16 cellular contexts compared by ENCODE assay signal in the genomic region with DNA sequence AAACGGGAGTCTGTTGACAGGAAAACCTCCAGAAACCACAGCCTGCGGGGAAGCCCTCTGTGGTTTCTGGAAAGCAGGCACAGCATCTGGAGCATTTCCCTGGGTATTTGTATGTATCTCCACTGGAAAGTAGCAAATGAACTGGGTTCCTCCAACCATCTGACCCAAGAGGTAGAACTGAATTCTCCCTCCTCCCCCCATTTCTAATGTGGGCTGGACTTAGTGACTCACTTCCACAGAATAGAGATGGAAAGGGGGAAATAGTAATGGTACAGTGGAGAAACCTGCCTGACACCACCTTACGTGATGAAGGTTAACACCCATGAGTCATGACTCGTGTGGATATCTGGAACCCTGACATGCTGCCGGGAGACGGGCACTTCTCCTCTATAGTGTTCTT. TPM values are rescaled to one million over a fixed set of nuclear protein-coding genes. Genes with fewer than 3 reads are reported as not detected.
DNase-seq lines count a peak whose midpoint lies in the region; ATAC-seq and TF ChIP-seq lines count a peak whose summit lies in the region.
"Had no signal": no experiment of that assay in that cellular context is flagged by ENCODE, and none has a peak within 500 bp of the region (broad histone marks: within the 10 kb centered on the region; RNA-seq: fewer than 3 reads in every experiment).

No MANE protein-coding gene starts in this region.

- H3K4me3 ChIP-seq in PC-9 (no peak overlapping the region), body of pancreas (no peak overlapping the region)
- H3K4me3 ChIP-seq: adrenal gland, upper lobe of right lung had no signal

- H3K36me3 ChIP-seq in PC-9 (ENCODE audit: low read depth) = no peaks in the 10 kb centered on the region
- H3K36me3 ChIP-seq in body of pancreas (replicated peaks in 1 of 2; ENCODE audit: insufficient read depth in 1 of 2, low read depth in 2 of 2) = no peaks in the 10 kb centered on the region
- H3K36me3 ChIP-seq: adrenal gland, neutrophil, upper lobe of right lung had no signal

- H3K27ac Mint-ChIP-seq in stimulated activated memory B cell treated with anti-CD40 and anti-IgM and Interleukin-4, amounts not matched to agents 10 μg/mL and 1 μg/mL and 100 μg/mL, for 72 hours = no peak overlapping the region

- no peaks in the 10 kb centered on the region for H3K79me2 ChIP-seq in PC-9 (ENCODE audit: low read depth)

- H4K20me1 ChIP-seq in PC-9 (ENCODE audit: insufficient read depth) = no peaks in the 10 kb centered on the region

- H3K27me3 Mint-ChIP-seq in stimulated activated memory B cell treated with anti-CD40 and anti-IgM and Interleukin-4, amounts not matched to agents 10 μg/mL and 1 μg/mL and 100 μg/mL, for 72 hours = no peaks in the 10 kb centered on the region

- no peak for TF ChIP-seq POLR2A in body of pancreas (IDR thresholded peaks at IDR 0.05)

- no peaks in the 10 kb centered on the region for H3K4me1 Mint-ChIP-seq in stimulated activated memory B cell treated with anti-CD40 and anti-IgM and Interleukin-4, amounts not matched to agents 10 μg/mL and 1 μg/mL and 100 μg/mL, for 72 hours
- H3K4me1 Mint-ChIP-seq: immature natural killer cell had no signal

- CTCF ChIA-PET in PC-9 (lab: Charles Lee) = no interaction called here

- peaks cover 4% of the 10 kb centered on the region for H3K36me3 Mint-ChIP-seq in stimulated activated memory B cell treated with anti-CD40 and anti-IgM and Interleukin-4, amounts not matched to agents 10 μg/mL and 1 μg/mL and 100 μg/mL, for 72 hours

- no peaks in the 10 kb centered on the region for H3K9me2 ChIP-seq in PC-9 (ENCODE audit: insufficient read depth)

- no peaks in the 10 kb centered on the region for H3F3A ChIP-seq in PC-9 (ENCODE audit: insufficient read depth, low read depth)

- no peaks in the 10 kb centered on the region for H3K9me3 ChIP-seq in PC-9 (ENCODE audit: insufficient read depth, low read depth)
- H3K9me3 ChIP-seq in body of pancreas = no peaks in the 10 kb centered on the region
- H3K9me3 ChIP-seq: adrenal gland, neutrophil, upper lobe of right lung had no signal

- H2AFZ ChIP-seq in PC-9 = no peak overlapping the region

- DNase-seq in activated T-cell treated with anti-CD3 and anti-CD28 coated beads for 24 hours (ENCODE audit: low read depth) = peak; percentile 26
- DNase-seq in activated T-cell treated with anti-CD3 and anti-CD28 coated beads for 4 hours = no peak
- DNase-seq in PC-9 = no peak
- no peak for DNase-seq in SHP77 (lab: John Stamatoyannopoulos, UW)
- no peak for DNase-seq in body of pancreas
- DNase-seq: dermis blood vessel endothelial cell, DMS153, immature natural killer cell, NCI-H1048, T-helper 1 cell, upper lobe of right lung had no signal

- intact Hi-C loops in PC-9 (cut with micrococcal nuclease; ENCODE audit: unreplicated experiment) (no loop called here), body of pancreas (cut with DNase I) (no loop called here)

- peaks cover 2% of the 10 kb centered on the region for H3K9me3 Mint-ChIP-seq in stimulated activated memory B cell treated with anti-CD40 and anti-IgM and Interleukin-4, amounts not matched to agents 10 μg/mL and 1 μg/mL and 100 μg/mL, for 72 hours
- H3K9me3 Mint-ChIP-seq: immature natural killer cell had no signal

- POLR2A ChIA-PET in PC-9 (lab: Charles Lee; ENCODE audit: unreplicated experiment) = no interaction called here

- BruUV-seq in PC-9 (replicated peaks; lab: Mats Ljungman, UMichigan) = no TSS peak

- WGBS in body of pancreas, 2 donors = 48 to 50% methylated on average over 6 of the region's 6 CpGs

- TF ChIP-seq CTCF in PC-9 (conservative IDR thresholded peaks at IDR 0.05) (no peak), body of pancreas (IDR thresholded peaks at IDR 0.05) (no peak)

- H3K4me1 ChIP-seq in PC-9 (replicated peaks; ENCODE audit: insufficient read depth) = no peaks in the 10 kb centered on the region
- no peaks in the 10 kb centered on the region for H3K4me1 ChIP-seq in body of pancreas
- H3K4me1 ChIP-seq: adrenal gland, upper lobe of right lung had no signal

- peaks cover 6% of the 10 kb centered on the region; the same call in 1 of the 2 replicates for H3K27me3 ChIP-seq in PC-9 (ENCODE audit: insufficient read depth, low read depth)
- no peaks in the 10 kb centered on the region for H3K27me3 ChIP-seq in body of pancreas
- H3K27me3 ChIP-seq: adrenal gland, upper lobe of right lung had no signal

- ATAC-seq in esophagus mucosa (peak; percentile 90), HG03039 (IDR thresholded peaks at IDR 0.05; ENCODE audit: unreplicated experiment) (no peak), body of pancreas (no peak)
- peak; percentile 45 for ATAC-seq in stimulated activated memory B cell treated with anti-CD40 and anti-IgM and Interleukin-4, amounts not matched to agents 10 μg/mL and 1 μg/mL and 100 μg/mL, for 72 hours
- ATAC-seq: upper lobe of right lung had no signal

- 0 out of 2 replicates have a peak overlapping the region, but pooled peaks have one; percentile 12 for H3K4me2 ChIP-seq in PC-9

- H3K27ac ChIP-seq in PC-9 (no peak overlapping the region), body of pancreas (no peak overlapping the region)
- H3K27ac ChIP-seq: adrenal gland, neutrophil, upper lobe of right lung had no signal

- no peak overlapping the region for H3K4me3 Mint-ChIP-seq in stimulated activated memory B cell treated with anti-CD40 and anti-IgM and Interleukin-4, amounts not matched to agents 10 μg/mL and 1 μg/mL and 100 μg/mL, for 72 hours
- H3K4me3 Mint-ChIP-seq: immature natural killer cell had no signal

RNA-seq across cellular contexts. Expression of gene XRN2, which starts 51.9 kb away (rescaled TPM):
- total RNA-seq in PC-9 (2021) (70.4 and 78.3 TPM in 2 replicates), esophagus mucosa (31.4 TPM), body of pancreas (10 to 100 TPM; 26.0 to 32.9 TPM)

Comparison
In these comparisons a context has a peak if more than half of its experiments do, and no peak if none do; other contexts are left out.
1. ATAC-seq: peak in esophagus mucosa (single experiment) and stimulated activated memory B cell treated with anti-CD40 and anti-IgM and Interleukin-4, amounts not matched to agents 10 μg/mL and 1 μg/mL and 100 μg/mL, for 72 hours (single experiment); none in HG03039 (single experiment) and body of pancreas (single experiment).